ENCODE assay signal across 10 cellular contexts in genomic region chr3:107543666-107544065, GRCh38. TPM values are rescaled to one million over a fixed set of nuclear protein-coding genes. Genes with fewer than 3 reads are reported as not detected.
DNase-seq lines count a peak whose midpoint lies in the region; ATAC-seq and TF ChIP-seq lines count a peak whose summit lies in the region.
"Had no signal": no experiment of that assay in that cellular context is flagged by ENCODE, and none has a peak within 500 bp of the region (broad histone marks: within the 10 kb centered on the region; RNA-seq: fewer than 3 reads in every experiment).

No MANE protein-coding gene starts in this region.

- H3K27me3 Mint-ChIP-seq in activated CD8-positive, alpha-beta T cell treated with anti-CD3 and anti-CD28 coated beads for 36 hours, result no peaks in the 10 kb centered on the region
- H3K27me3 Mint-ChIP-seq in activated CD8-positive, alpha-beta T cell treated with anti-CD3 and anti-CD28 coated beads, Interleukin-2, amount 10 ng/mL, durations not matched to agents 7 days and 5 days (ENCODE audit: low read depth), result no peaks in the 10 kb centered on the region
- H3K27me3 Mint-ChIP-seq: CD8-positive, alpha-beta memory T cell had no signal

- peaks cover 29% of the 10 kb centered on the region for H3K4me1 Mint-ChIP-seq in activated CD8-positive, alpha-beta T cell treated with anti-CD3 and anti-CD28 coated beads for 36 hours (ENCODE audit: low read depth)
- H3K4me1 Mint-ChIP-seq in activated CD8-positive, alpha-beta T cell treated with anti-CD3 and anti-CD28 coated beads, Interleukin-2, amount 10 ng/mL, durations not matched to agents 7 days and 5 days (ENCODE audit: low read depth), result no peaks in the 10 kb centered on the region

- H3K36me3 ChIP-seq in OCI-LY1 (ENCODE audit: insufficient read depth, low read length), result peaks cover 3% of the 10 kb centered on the region; the same call in 1 of the 2 replicates
- no peaks in the 10 kb centered on the region for H3K36me3 ChIP-seq in smooth muscle cell (ENCODE audit: low read depth)

- CTCF ChIA-PET in activated CD8-positive, alpha-beta T cell treated with anti-CD3 and anti-CD28 coated beads for 36 hours (lab: Charles Lee), result interaction anchor here (0.7 to 1.8 kb wide), 6 partner anchors 11 to 308 kb away, joined by 3 to 9 read pairs (median 4); no protein-coding TSS in a partner anchor
- CTCF ChIA-PET in activated CD8-positive, alpha-beta T cell treated with anti-CD3 and anti-CD28 coated beads, Interleukin-2, amount 10 ng/mL, durations not matched to agents 7 days and 5 days (lab: Charles Lee), result interaction anchor here (0.6 to 1.7 kb wide), 7 partner anchors 11 to 307 kb away, joined by 3 to 5 read pairs (median 4); no protein-coding TSS in a partner anchor

- no peak overlapping the region for H3K4me3 Mint-ChIP-seq in activated CD8-positive, alpha-beta T cell treated with anti-CD3 and anti-CD28 coated beads for 36 hours
- no peak overlapping the region for H3K4me3 Mint-ChIP-seq in activated CD8-positive, alpha-beta T cell treated with anti-CD3 and anti-CD28 coated beads, Interleukin-2, amount 10 ng/mL, durations not matched to agents 7 days and 5 days
- H3K4me3 Mint-ChIP-seq: CD8-positive, alpha-beta memory T cell had no signal

- peaks cover 11% of the 10 kb centered on the region for H3K36me3 Mint-ChIP-seq in activated CD8-positive, alpha-beta T cell treated with anti-CD3 and anti-CD28 coated beads for 36 hours (ENCODE audit: low read depth)
- peaks cover 4% of the 10 kb centered on the region for H3K36me3 Mint-ChIP-seq in activated CD8-positive, alpha-beta T cell treated with anti-CD3 and anti-CD28 coated beads, Interleukin-2, amount 10 ng/mL, durations not matched to agents 7 days and 5 days (ENCODE audit: low read depth)

- H3K4me1 ChIP-seq in OCI-LY1 (ENCODE audit: insufficient read depth, low read length, severe bottlenecking) (no peaks in the 10 kb centered on the region), smooth muscle cell (ENCODE audit: low read depth) (no peaks in the 10 kb centered on the region)

- 80% methylated on average over 4 of the region's 4 CpGs for WGBS in smooth muscle cell (ENCODE audit: low lambda C conversion rate)

- no peaks in the 10 kb centered on the region for H3F3A ChIP-seq in OCI-LY1 (ENCODE audit: insufficient read depth, low read length)
- no peaks in the 10 kb centered on the region for H3F3A ChIP-seq in smooth muscle cell (ENCODE audit: low read depth)

- no peak for ATAC-seq in activated CD8-positive, alpha-beta T cell treated with anti-CD3 and anti-CD28 coated beads for 36 hours
- ATAC-seq in activated CD8-positive, alpha-beta T cell treated with anti-CD3 and anti-CD28 coated beads, Interleukin-2, amount 10 ng/mL, durations not matched to agents 7 days and 5 days, result no peak
- ATAC-seq in GM18519 (IDR thresholded peaks at IDR 0.05; ENCODE audit: low FRiP score, unreplicated experiment), result no peak
- no peak for ATAC-seq in GM21825 (IDR thresholded peaks at IDR 0.05; ENCODE audit: unreplicated experiment)

- H3K9me3 Mint-ChIP-seq in activated CD8-positive, alpha-beta T cell treated with anti-CD3 and anti-CD28 coated beads for 36 hours, result no peaks in the 10 kb centered on the region
- no peaks in the 10 kb centered on the region for H3K9me3 Mint-ChIP-seq in activated CD8-positive, alpha-beta T cell treated with anti-CD3 and anti-CD28 coated beads, Interleukin-2, amount 10 ng/mL, durations not matched to agents 7 days and 5 days (ENCODE audit: insufficient read depth)

- TF ChIP-seq CTCF in activated CD8-positive, alpha-beta T cell treated with anti-CD3 and anti-CD28 coated beads for 36 hours (IDR thresholded peaks at IDR 0.05), result no peak
- TF ChIP-seq CTCF in OCI-LY1 (IDR thresholded peaks at IDR 0.05; ENCODE audit: low read length) (peak; percentile 70), smooth muscle cell (IDR thresholded peaks at IDR 0.05; ENCODE audit: borderline replicate concordance, insufficient read depth, poor library complexity, severe bottlenecking) (peak; percentile 13)

- no peaks in the 10 kb centered on the region for H4K20me1 ChIP-seq in OCI-LY1 (ENCODE audit: insufficient read depth, low read length)
- H4K20me1 ChIP-seq in smooth muscle cell (ENCODE audit: low read depth), result peaks cover 82% of the 10 kb centered on the region

- H3K4me2 ChIP-seq in OCI-LY1 (ENCODE audit: low read length) (no peak overlapping the region), smooth muscle cell (no peak overlapping the region)

- H2AFZ ChIP-seq in OCI-LY1 (ENCODE audit: low read length) (no peak overlapping the region), smooth muscle cell (ENCODE audit: low read depth) (no peak overlapping the region)

- no peaks in the 10 kb centered on the region for H3K27me3 ChIP-seq in OCI-LY1 (ENCODE audit: insufficient read depth, low read length)
- H3K27me3 ChIP-seq in smooth muscle cell (ENCODE audit: low read depth), result no peaks in the 10 kb centered on the region

- H3K27ac ChIP-seq in OCI-LY1 (ENCODE audit: low read depth, low read length, poor library complexity, severe bottlenecking) (no peak overlapping the region), smooth muscle cell (ENCODE audit: low read depth) (no peak overlapping the region)

- H3K9me2 ChIP-seq in OCI-LY1 (ENCODE audit: low read depth, low read length), result no peaks in the 10 kb centered on the region

- H3K9ac ChIP-seq in OCI-LY1 (ENCODE audit: low read length), result no peak overlapping the region
- H3K9ac ChIP-seq in smooth muscle cell (ENCODE audit: low read depth), result no peak overlapping the region

- TF ChIP-seq POLR2A in erythroblast (IDR thresholded peaks at IDR 0.05; ENCODE audit: low read length), result no peak

- peaks cover 8% of the 10 kb centered on the region; the same call in 1 of the 2 replicates for H3K79me2 ChIP-seq in OCI-LY1 (ENCODE audit: insufficient read depth, low read length)
- peaks cover 30% of the 10 kb centered on the region for H3K79me2 ChIP-seq in smooth muscle cell (ENCODE audit: low read depth)

- DNase-seq in activated CD8-positive, alpha-beta T cell treated with anti-CD3 and anti-CD28 coated beads for 36 hours, result peak; percentile 32
- DNase-seq in activated CD8-positive, alpha-beta T cell treated with anti-CD3 and anti-CD28 coated beads, Interleukin-2, amount 10 ng/mL, durations not matched to agents 7 days and 5 days, result no peak
- DNase-seq in erythroblast (lab: John Stamatoyannopoulos, UW) (peak; percentile 40 to 54), smooth muscle cell (lab: John Stamatoyannopoulos, UW; ENCODE audit: unreplicated experiment) (no peak), HPDE6-E6E7 (ENCODE audit: extremely low spot score) (no peak)
- DNase-seq: activated CD4-positive, alpha-beta T cell treated with anti-CD3 and anti-CD28 coated beads, Interleukin-2, amount 50 U/mL, for 1 hour; CD8-positive, alpha-beta memory T cell had no signal

- no peak overlapping the region for H3K27ac Mint-ChIP-seq in activated CD8-positive, alpha-beta T cell treated with anti-CD3 and anti-CD28 coated beads for 36 hours
- no peak overlapping the region for H3K27ac Mint-ChIP-seq in activated CD8-positive, alpha-beta T cell treated with anti-CD3 and anti-CD28 coated beads, Interleukin-2, amount 10 ng/mL, durations not matched to agents 7 days and 5 days
- H3K27ac Mint-ChIP-seq: CD8-positive, alpha-beta memory T cell had no signal

- no peak overlapping the region for H3K4me3 ChIP-seq in OCI-LY1 (ENCODE audit: low read depth, low read length, poor library complexity, severe bottlenecking)
- H3K4me3 ChIP-seq in smooth muscle cell, result no peak overlapping the region

- H3K9me3 ChIP-seq in OCI-LY1 (ENCODE audit: low read length) (no peaks in the 10 kb centered on the region), smooth muscle cell (replicated peaks; ENCODE audit: low read depth) (no peaks in the 10 kb centered on the region)

- POLR2A ChIA-PET in activated CD8-positive, alpha-beta T cell treated with anti-CD3 and anti-CD28 coated beads for 36 hours (lab: Charles Lee), result interaction anchor here (1.1 kb wide), 1 partner anchor 30 kb away, joined by 3 read pairs; no protein-coding TSS in a partner anchor
- POLR2A ChIA-PET in activated CD8-positive, alpha-beta T cell treated with anti-CD3 and anti-CD28 coated beads, Interleukin-2, amount 10 ng/mL, durations not matched to agents 7 days and 5 days (lab: Charles Lee), result no interaction called here

- intact Hi-C loops in activated CD8-positive, alpha-beta T cell treated with anti-CD3 and anti-CD28 coated beads for 36 hours (cut with micrococcal nuclease), result no loop called here

RNA-seq across cellular contexts. Expression of gene BBX, which starts 20.9 kb away (rescaled TPM):
- 10 to 100 TPM; 40.9 to 42.4 TPM for total RNA-seq in activated CD8-positive, alpha-beta T cell treated with anti-CD3 and anti-CD28 coated beads for 36 hours
- 10 to 100 TPM; 27.3 to 30.1 TPM for total RNA-seq in activated CD8-positive, alpha-beta T cell treated with anti-CD3 and anti-CD28 coated beads, Interleukin-2, amount 10 ng/mL, durations not matched to agents 7 days and 5 days
- total RNA-seq in smooth muscle cell, result 66.4 and 93.0 TPM in 2 replicates
- polyA plus RNA-seq in smooth muscle cell, result 58.9 and 73.9 TPM in 2 replicates

Comparison
In these comparisons a context has a peak if more than half of its experiments do, and no peak if none do; other contexts are left out.
1. DNase-seq: peak in activated CD8-positive, alpha-beta T cell treated with anti-CD3 and anti-CD28 coated beads for 36 hours (single experiment) and erythroblast (2 of 2); none in activated CD8-positive, alpha-beta T cell treated with anti-CD3 and anti-CD28 coated beads, Interleukin-2, amount 10 ng/mL, durations not matched to agents 7 days and 5 days (single experiment), smooth muscle cell (single experiment) and HPDE6-E6E7 (single experiment).